8 cellular contexts compared by ENCODE assay signal in the genomic region with DNA sequence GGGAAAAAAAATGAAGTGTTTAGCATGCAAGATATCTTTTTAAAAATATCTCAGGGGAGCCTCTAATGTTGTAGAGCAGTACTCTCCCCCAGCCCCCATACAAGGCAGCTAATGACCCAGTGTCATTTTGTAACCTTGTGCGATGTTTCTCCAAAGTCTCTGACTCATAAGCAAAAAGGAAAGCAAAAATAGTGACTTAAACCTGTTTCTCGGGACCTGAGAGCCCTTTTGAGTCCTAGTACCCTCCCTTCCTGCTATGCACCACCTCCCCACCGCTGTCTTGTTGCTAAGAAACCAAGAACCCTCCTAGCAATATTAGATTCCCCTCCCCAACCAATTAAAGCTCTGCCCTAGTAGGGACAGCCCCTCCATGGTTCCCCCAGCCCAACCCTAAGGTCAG. TPM values are rescaled to one million over a fixed set of nuclear protein-coding genes. Genes with fewer than 3 reads are reported as not detected.
A peak's percentile ranks its signal among the peaks of the same experiment; 100 is the strongest.
DNase-seq lines count a peak whose midpoint lies in the region; ATAC-seq, FAIRE-seq and TF ChIP-seq lines count a peak whose summit lies in the region.

No MANE protein-coding gene starts in this region.

- H3K9me3 ChIP-seq in CD8-positive, alpha-beta memory T cell (ENCODE audit: low read length) = no peaks in the 10 kb centered on the region
- H3K9me3 ChIP-seq in GM12878 (replicated peaks; ENCODE audit: control insufficient read depth, insufficient read depth, low read length) (no peaks in the 10 kb centered on the region), OCI-LY7 (ENCODE audit: low read length) (no peaks in the 10 kb centered on the region), H9 (ENCODE audit: control insufficient read depth, low read depth, low read length) (no peaks in the 10 kb centered on the region)

- intact Hi-C loops in GM12878 (cut with micrococcal nuclease; ENCODE audit: unreplicated experiment) (no loop called here), OCI-LY7 (cut with micrococcal nuclease; ENCODE audit: unreplicated experiment) (no loop called here), Right ventricle myocardium superior (cut with DNase I) (no loop called here)

- CTCF ChIA-PET in CD8-positive, alpha-beta memory T cell (lab: Charles Lee) = interaction anchor here (1.4 to 1.5 kb wide), 2 partner anchors 9 to 26 kb away, joined by 3 to 4 read pairs; no protein-coding TSS in a partner anchor
- CTCF ChIA-PET in GM12878 (lab: Yijun Ruan, JAX) (interaction anchor here (0.9 to 5.2 kb wide), 7 partner anchors 10 to 342 kb away, joined by 3 to 25 read pairs (median 3); a partner anchor contains a TSS), OCI-LY7 (lab: Charles Lee; ENCODE audit: unreplicated experiment) (interaction anchor here (0.5 kb wide), 1 partner anchor 326 kb away, joined by 3 read pairs; no protein-coding TSS in a partner anchor)

- SMC1A ChIA-PET in GM12878 (lab: Charles Lee; ENCODE audit: uncharacterized antibody, unreplicated experiment) = interaction anchor here (0.6 to 1.4 kb wide), 3 partner anchors 28 to 32 kb away, joined by 3 to 5 read pairs (median 4); no protein-coding TSS in a partner anchor

- no peak overlapping the region for H3K14ac ChIP-seq in H9 (ENCODE audit: insufficient read depth, low read length)

- H2BK15ac ChIP-seq in H9 (ENCODE audit: low read depth, low read length) = no peak overlapping the region

- no peaks in the 10 kb centered on the region for H4K20me1 ChIP-seq in GM12878 (ENCODE audit: control insufficient read depth, insufficient read depth)
- no peaks in the 10 kb centered on the region for H4K20me1 ChIP-seq in OCI-LY7 (ENCODE audit: insufficient read depth, low read length)
- no peaks in the 10 kb centered on the region for H4K20me1 ChIP-seq in H9 (ENCODE audit: control insufficient read depth, insufficient read depth, insufficient read length)

- no peak overlapping the region for H2BK5ac ChIP-seq in H9 (ENCODE audit: insufficient read length, low read length)

- H3K79me1 ChIP-seq in H9 (ENCODE audit: insufficient read depth, low read depth, low read length, poor library complexity, severe bottlenecking) = no peaks in the 10 kb centered on the region

- H3K79me2 ChIP-seq in GM12878 (ENCODE audit: control insufficient read depth, insufficient read depth, low read length) (peaks cover 3% of the 10 kb centered on the region; the same call in 1 of the 2 replicates), OCI-LY7 (ENCODE audit: insufficient read depth, low read depth, low read length) (no peaks in the 10 kb centered on the region), H9 (ENCODE audit: insufficient read depth, low read length) (no peaks in the 10 kb centered on the region)

- no peak for TF ChIP-seq RAD21 in GM12878 (IDR thresholded peaks at IDR 0.05; ENCODE audit: insufficient read depth, low read depth, low read length)

- H3K9me3 Mint-ChIP-seq in CD8-positive, alpha-beta memory T cell = no peaks in the 10 kb centered on the region
- no peaks in the 10 kb centered on the region for H3K9me3 Mint-ChIP-seq in stimulated activated memory B cell treated with anti-CD40 and anti-IgM and Interleukin-4, amounts not matched to agents 10 μg/mL and 1 μg/mL and 100 μg/mL, for 72 hours
- H3K9me3 Mint-ChIP-seq in H9 = no peaks in the 10 kb centered on the region; a peak in 2 of 5 replicates

- no peaks in the 10 kb centered on the region for H3K36me3 ChIP-seq in CD8-positive, alpha-beta memory T cell (ENCODE audit: insufficient read depth, low read length)
- H3K36me3 ChIP-seq in GM12878 (ENCODE audit: control insufficient read depth in 2 of 2, insufficient read depth in 2 of 2, low read length in 1 of 2) (no peaks in the 10 kb centered on the region), OCI-LY7 (ENCODE audit: insufficient read depth, low read length) (no peaks in the 10 kb centered on the region)

- no peak overlapping the region for H2BK20ac ChIP-seq in H9 (ENCODE audit: low read depth, low read length, poor library complexity, severe bottlenecking)

- H2BK120ac ChIP-seq in H9 (ENCODE audit: low read depth, low read length, poor library complexity, severe bottlenecking) = no peak overlapping the region

- H3K4me2 ChIP-seq in GM12878 (ENCODE audit: control insufficient read depth, insufficient read depth) = peak overlapping the region; percentile 79
- no peak overlapping the region for H3K4me2 ChIP-seq in OCI-LY7 (ENCODE audit: low read length)
- no peak overlapping the region for H3K4me2 ChIP-seq in H9 (ENCODE audit: insufficient read depth, insufficient read length, low read length)

- ATAC-seq in HG03521 (IDR thresholded peaks at IDR 0.05; ENCODE audit: unreplicated experiment) (peak; percentile 58), GM12878 (peak; percentile 88), Right ventricle myocardium superior (ENCODE audit: poor library complexity) (no peak)
- ATAC-seq in stimulated activated memory B cell treated with anti-CD40 and anti-IgM and Interleukin-4, amounts not matched to agents 10 μg/mL and 1 μg/mL and 100 μg/mL, for 72 hours = peak; percentile 65

- no peak overlapping the region for H3K4ac ChIP-seq in H9 (ENCODE audit: low read depth, low read length)

- H3K27me3 Mint-ChIP-seq in CD8-positive, alpha-beta memory T cell = peaks cover 0 to 3% of the 10 kb centered on the region in 2 donors
- H3K27me3 Mint-ChIP-seq in stimulated activated memory B cell treated with anti-CD40 and anti-IgM and Interleukin-4, amounts not matched to agents 10 μg/mL and 1 μg/mL and 100 μg/mL, for 72 hours = peaks cover 26% of the 10 kb centered on the region
- H3K27me3 Mint-ChIP-seq in H9 (ENCODE audit: low read depth) = peaks cover 10% of the 10 kb centered on the region

- no peak for TF ChIP-seq POLR2A in GM12878 (IDR thresholded peaks at IDR 0.05; ENCODE audit: low read depth, low read length)

- H3K9me2 ChIP-seq in OCI-LY7 (ENCODE audit: insufficient read depth, low read length) = no peaks in the 10 kb centered on the region

- H3K4me1 ChIP-seq in CD8-positive, alpha-beta memory T cell (ENCODE audit: insufficient read depth, low read length) = peaks cover 14% of the 10 kb centered on the region
- H3K4me1 ChIP-seq in GM12878 (ENCODE audit: control insufficient read depth, insufficient read depth, low read length) (peaks cover 23% of the 10 kb centered on the region), OCI-LY7 (ENCODE audit: insufficient read depth, low read length, poor library complexity, severe bottlenecking) (peaks cover 15% of the 10 kb centered on the region), H9 (ENCODE audit: insufficient read depth, low read length) (no peaks in the 10 kb centered on the region; the same call in 1 of the 2 replicates)

- H3K56ac ChIP-seq in H9 (ENCODE audit: insufficient read length, low read depth, low read length) = no peak overlapping the region

- no peak overlapping the region for H2AK5ac ChIP-seq in H9 (ENCODE audit: insufficient read length, low read length)

- H3K4me3 Mint-ChIP-seq in CD8-positive, alpha-beta memory T cell = peak overlapping the region; percentile 8 to 67 (median 51)
- H3K4me3 Mint-ChIP-seq in stimulated activated memory B cell treated with anti-CD40 and anti-IgM and Interleukin-4, amounts not matched to agents 10 μg/mL and 1 μg/mL and 100 μg/mL, for 72 hours = no peak overlapping the region
- no peak overlapping the region for H3K4me3 Mint-ChIP-seq in H9

- POLR2A ChIA-PET in CD8-positive, alpha-beta memory T cell (lab: Charles Lee) = no interaction called here
- POLR2A ChIA-PET in GM12878 (lab: Charles Lee) = no interaction called here
- POLR2A ChIA-PET in OCI-LY7 (lab: Charles Lee) = interaction anchor here (0.7 kb wide), 1 partner anchor 51 kb away, joined by 4 read pairs; no protein-coding TSS in a partner anchor

- WGBS in GM12878 (ENCODE audit: insufficient coverage, insufficient replicate concordance, low lambda C conversion rate, missing lambda C conversion rate) = 3% methylated on average over 3 of the region's 3 CpGs
- no CpG with 5 or more reads among the region's 3 CpGs for WGBS in H9 (ENCODE audit: extremely low coverage, insufficient read length, low lambda C conversion rate)

- H4K8ac ChIP-seq in H9 (replicated peaks; ENCODE audit: insufficient read length, low read depth, low read length) = no peak overlapping the region

- H3T11ph ChIP-seq in H9 (ENCODE audit: low read length) = no peak overlapping the region

- no peak overlapping the region for H3K27ac ChIP-seq in CD8-positive, alpha-beta memory T cell (ENCODE audit: low read depth, low read length)
- H3K27ac ChIP-seq in GM12878 (ENCODE audit: control insufficient read depth, insufficient read depth) = peak overlapping the region; percentile 75
- H3K27ac ChIP-seq in OCI-LY7 (ENCODE audit: low read depth, low read length, poor library complexity, severe bottlenecking) = no peak overlapping the region
- no peak overlapping the region for H3K27ac ChIP-seq in H9 (ENCODE audit: insufficient read length, low read depth, low read length)

- DNase-seq in CD8-positive, alpha-beta memory T cell = peak in 2 of 5 donors; percentile 31 to 67
- DNase-seq in GM20000 (ENCODE audit: low spot score) (peak; percentile 90), GM12878 (ENCODE audit: low read depth, low spot score) (peak; percentile 83), OCI-LY7 (ENCODE audit: low spot score) (no peak), Right ventricle myocardium superior (no peak), H9 (no peak)

- no peak overlapping the region for H2BK12ac ChIP-seq in H9 (ENCODE audit: insufficient read length, low read depth, low read length)

- RAD21 ChIA-PET in GM12878 (lab: Charles Lee; ENCODE audit: unreplicated experiment) = interaction anchor here (0.7 to 1.7 kb wide), 5 partner anchors 28 to 362 kb away, joined by 3 to 4 read pairs (median 3); no protein-coding TSS in a partner anchor

- FAIRE-seq in GM12878 (lab: Jason Lieb, UNC) = peak; percentile 98

- H3K9ac ChIP-seq in GM12878 (ENCODE audit: control insufficient read depth, insufficient read depth, low read length) = peak overlapping the region; percentile 32
- no peak overlapping the region for H3K9ac ChIP-seq in H9 (ENCODE audit: extremely low read depth, insufficient read length, low read length)

- no peaks in the 10 kb centered on the region for H3K36me3 Mint-ChIP-seq in CD8-positive, alpha-beta memory T cell
- H3K36me3 Mint-ChIP-seq in stimulated activated memory B cell treated with anti-CD40 and anti-IgM and Interleukin-4, amounts not matched to agents 10 μg/mL and 1 μg/mL and 100 μg/mL, for 72 hours = no peaks in the 10 kb centered on the region
- no peaks in the 10 kb centered on the region for H3K36me3 Mint-ChIP-seq in H9 (ENCODE audit: insufficient read depth in 1 of 3, low read depth in 3 of 3)

- H3K4me1 Mint-ChIP-seq in CD8-positive, alpha-beta memory T cell = peaks cover 27 to 34% (median 33%) of the 10 kb centered on the region in 3 donors
- peaks cover 20% of the 10 kb centered on the region for H3K4me1 Mint-ChIP-seq in stimulated activated memory B cell treated with anti-CD40 and anti-IgM and Interleukin-4, amounts not matched to agents 10 μg/mL and 1 μg/mL and 100 μg/mL, for 72 hours
- H3K4me1 Mint-ChIP-seq in H9 = peaks cover 27 to 40% of the 10 kb centered on the region in 2 experiments

- no peak overlapping the region for H4K5ac ChIP-seq in H9 (ENCODE audit: insufficient read length, low read depth, low read length)

- peaks cover 5% of the 10 kb centered on the region for H3K23me2 ChIP-seq in H9 (ENCODE audit: insufficient read length, low read depth, low read length, poor library complexity, severe bottlenecking)

- TF ChIP-seq CTCF in GM20000 (IDR thresholded peaks at IDR 0.05; ENCODE audit: extremely low read depth, missing control alignments) (no peak), GM12878 (IDR thresholded peaks at IDR 0.05 in 2 of 3, conservative IDR thresholded peaks at IDR 0.05 in 1 of 3; ENCODE audit: control insufficient read depth in 2 of 3, extremely low read depth in 1 of 3, insufficient read depth in 1 of 3, low read depth in 3 of 3, low read length in 3 of 3) (no peak), OCI-LY7 (conservative IDR thresholded peaks at IDR 0.05; ENCODE audit: low read length) (no peak), H9 (conservative IDR thresholded peaks at IDR 0.05) (no peak)

- in situ Hi-C loops in GM12878 (cut with MboI) = no loop called here

- peak overlapping the region in 7 of 8 donors; percentile 34 to 87 (median 58) for H3K27ac Mint-ChIP-seq in CD8-positive, alpha-beta memory T cell
- H3K27ac Mint-ChIP-seq in stimulated activated memory B cell treated with anti-CD40 and anti-IgM and Interleukin-4, amounts not matched to agents 10 μg/mL and 1 μg/mL and 100 μg/mL, for 72 hours = no peak overlapping the region
- no peak overlapping the region for H3K27ac Mint-ChIP-seq in H9

- H4K91ac ChIP-seq in H9 (ENCODE audit: insufficient read length, low read depth, low read length) = no peak overlapping the region

- no peak overlapping the region for H3K18ac ChIP-seq in H9 (ENCODE audit: insufficient read length, low read depth, low read length)

- BruUV-seq in GM12878 (replicated peaks; lab: Mats Ljungman, UMichigan) (no TSS peak), OCI-LY7 (replicated peaks; lab: Mats Ljungman, UMichigan) (no TSS peak)

- H3K4me3 ChIP-seq in CD8-positive, alpha-beta memory T cell (ENCODE audit: low read length) = no peak overlapping the region
- H3K4me3 ChIP-seq in GM12878 (peak overlapping the region; percentile 57), OCI-LY7 (ENCODE audit: low read depth, low read length, poor library complexity, severe bottlenecking) (no peak overlapping the region)

- peak overlapping the region; percentile 45 for H2AFZ ChIP-seq in GM12878 (ENCODE audit: control insufficient read depth, low read depth, low read length)
- H2AFZ ChIP-seq in OCI-LY7 (ENCODE audit: low read length) = no peak overlapping the region
- no peak overlapping the region for H2AFZ ChIP-seq in H9 (ENCODE audit: low read length)

- no peak overlapping the region for H3K23ac ChIP-seq in H9 (ENCODE audit: insufficient read length, low read depth, low read length)

- no peaks in the 10 kb centered on the region for H3K27me3 ChIP-seq in CD8-positive, alpha-beta memory T cell (ENCODE audit: insufficient read depth, low read length, poor library complexity, severe bottlenecking)
- H3K27me3 ChIP-seq in GM12878 (replicated peaks in 1 of 2; ENCODE audit: control insufficient read depth in 2 of 2, insufficient read depth in 2 of 2, low read length in 1 of 2) (no peaks in the 10 kb centered on the region), H9 (ENCODE audit: insufficient read depth, low read length) (no peaks in the 10 kb centered on the region; the same call in 1 of the 2 replicates)

- TF ChIP-seq EP300 in GM12878 (IDR thresholded peaks at IDR 0.05; ENCODE audit: borderline replicate concordance in 1 of 2, control insufficient read depth in 1 of 2, low read depth in 2 of 2, low read length in 2 of 2) = peak in 1 of 2 experiments; percentile 11; a peak in 1 of 4 replicates

RNA-seq across cellular contexts. Expression of a gene that starts 2.8 kb away (rescaled TPM):
- total RNA-seq in CD8-positive, alpha-beta memory T cell = under 1 TPM; 0.83 to 0.86 TPM
- polyA plus RNA-seq in CD8-positive, alpha-beta memory T cell = not detected
- 3.7 TPM in 2 replicates for total RNA-seq in GM12878 (2013; cell fraction: nucleolus; rRNA removed)
- total RNA-seq in GM12878 (2014; rRNA removed) (1.9 and 2.4 TPM in 2 replicates), GM12878 (2014; rRNA removed; fragmentation: Illumina TruSeq; extraction: Trizol) (1.0 and 1.2 TPM in 2 replicates), GM12878 (2021) (2.4 TPM in 2 replicates), OCI-LY7 (2022) (6.8 and 7.8 TPM in 2 replicates), Right ventricle myocardium superior (0.43 TPM), H9 (2021) (1.7 and 1.9 TPM in 2 replicates)
- 0.46 TPM for polyA plus RNA-seq in GM12878 (2011; ENCODE audit: low read depth)
- polyA plus RNA-seq in GM12878 (2011; rRNA removed) (0.58 and 0.92 TPM in 2 replicates), GM12878 (2014; fragmentation: Illumina TruSeq; extraction: Trizol) (1.3 and 2.8 TPM in 2 replicates), GM12878 (2014; fragmentation: Nextera tagmentation; extraction: Ambion mirVana) (under 1 TPM; 0.23 to 0.27 TPM), GM12878 (2014; rRNA removed) (2.3 and 2.7 TPM in 2 replicates), GM12878 (2016; fragmentation: Nextera tagmentation; extraction: Ambion mirVana) (1 to 10 TPM; 1.7 to 1.8 TPM)
- polyA plus RNA-seq in GM12878 (2011; cell fraction: cytosol; rRNA removed) = 0.35 and 0.51 TPM in 2 replicates
- polyA plus RNA-seq in GM12878 (2011; cell fraction: nucleus; rRNA removed) = 1.6 and 2.5 TPM in 2 replicates
- 0.85 and 1.00 TPM in 2 replicates for polyA plus RNA-seq in GM12878 (2012)
- polyA minus RNA-seq in GM12878 (2011; rRNA and poly(A)+ RNA removed) = 0.57 and 0.66 TPM in 2 replicates
- not detected in 2 replicates for polyA minus RNA-seq in GM12878 (2011; cell fraction: cytosol; rRNA and poly(A)+ RNA removed)
- 1.2 and 1.4 TPM in 2 replicates for polyA minus RNA-seq in GM12878 (2011; cell fraction: nucleus; rRNA and poly(A)+ RNA removed)
- total RNA-seq in OCI-LY7 (2014; rRNA removed; shearing (Covaris generic)) = 3.0 and 5.0 TPM in 2 replicates

RNA-seq across cellular contexts. Expression of a gene that starts 21.5 kb away (rescaled TPM):
- not detected for total RNA-seq in CD8-positive, alpha-beta memory T cell
- polyA plus RNA-seq in CD8-positive, alpha-beta memory T cell = not detected
- total RNA-seq in GM12878 (2013; cell fraction: nucleolus; rRNA removed) = not detected in 2 replicates
- not detected in 2 replicates for total RNA-seq in GM12878 (2014; rRNA removed)
- total RNA-seq in GM12878 (2014; rRNA removed; fragmentation: Illumina TruSeq; extraction: Trizol) = not detected in 2 replicates
- not detected in 2 replicates for total RNA-seq in GM12878 (2021)
- not detected for polyA plus RNA-seq in GM12878 (2011; ENCODE audit: low read depth)
- polyA plus RNA-seq in GM12878 (2011; rRNA removed) = not detected in 2 replicates
- polyA plus RNA-seq in GM12878 (2011; cell fraction: cytosol; rRNA removed) = not detected in 2 replicates
- not detected in 2 replicates for polyA plus RNA-seq in GM12878 (2011; cell fraction: nucleus; rRNA removed)
- 0.08 and 0.09 TPM in 2 replicates for polyA plus RNA-seq in GM12878 (2012)
- not detected in 2 replicates for polyA plus RNA-seq in GM12878 (2014; fragmentation: Illumina TruSeq; extraction: Trizol)
- polyA plus RNA-seq in GM12878 (2014; fragmentation: Nextera tagmentation; extraction: Ambion mirVana) = not detected
- not detected in 2 replicates for polyA plus RNA-seq in GM12878 (2014; rRNA removed)
- polyA plus RNA-seq in GM12878 (2016; fragmentation: Nextera tagmentation; extraction: Ambion mirVana) = under 1 TPM; 0.04 to 0.07 TPM
- not detected in 2 replicates for polyA minus RNA-seq in GM12878 (2011; rRNA and poly(A)+ RNA removed)
- not detected in 2 replicates for polyA minus RNA-seq in GM12878 (2011; cell fraction: cytosol; rRNA and poly(A)+ RNA removed)
- 0.10 and 0.12 TPM in 2 replicates for polyA minus RNA-seq in GM12878 (2011; cell fraction: nucleus; rRNA and poly(A)+ RNA removed)
- 0.28 TPM in 1 of 2 replicates, not detected in the other for total RNA-seq in OCI-LY7 (2014; rRNA removed; shearing (Covaris generic))
- 0.11 TPM in 1 of 2 replicates, not detected in the other for total RNA-seq in OCI-LY7 (2022)
- 17.7 TPM for total RNA-seq in Right ventricle myocardium superior
- 1.9 and 2.2 TPM in 2 replicates for total RNA-seq in H9 (2021)

RNA-seq across cellular contexts. Expression of a gene that starts 32.4 kb away (rescaled TPM):
- 10 to 100 TPM; 45.7 to 46.8 TPM for total RNA-seq in CD8-positive, alpha-beta memory T cell
- polyA plus RNA-seq in CD8-positive, alpha-beta memory T cell = 66.4 TPM
- total RNA-seq in GM12878 (2013; cell fraction: nucleolus; rRNA removed) = 52.3 and 57.1 TPM in 2 replicates
- total RNA-seq in GM12878 (2014; rRNA removed) (16.4 and 22.0 TPM in 2 replicates), GM12878 (2014; rRNA removed; fragmentation: Illumina TruSeq; extraction: Trizol) (14.3 and 15.0 TPM in 2 replicates), GM12878 (2021) (24.2 and 26.5 TPM in 2 replicates), OCI-LY7 (2022) (27.9 and 28.1 TPM in 2 replicates), Right ventricle myocardium superior (49.7 TPM), H9 (2021) (27.9 and 29.6 TPM in 2 replicates)
- polyA plus RNA-seq in GM12878 (2011; ENCODE audit: low read depth) = 11.1 TPM
- polyA plus RNA-seq in GM12878 (2011; rRNA removed) (26.2 and 28.1 TPM in 2 replicates), GM12878 (2014; fragmentation: Illumina TruSeq; extraction: Trizol) (11.2 and 12.3 TPM in 2 replicates), GM12878 (2014; fragmentation: Nextera tagmentation; extraction: Ambion mirVana) (1 to 10 TPM; 2.5 to 6.2 TPM), GM12878 (2014; rRNA removed) (26.7 and 27.6 TPM in 2 replicates), GM12878 (2016; fragmentation: Nextera tagmentation; extraction: Ambion mirVana) (10 to 100 TPM; 23.1 to 28.1 TPM)
- 23.3 and 32.5 TPM in 2 replicates for polyA plus RNA-seq in GM12878 (2011; cell fraction: cytosol; rRNA removed)
- 92.4 and 125 TPM in 2 replicates for polyA plus RNA-seq in GM12878 (2011; cell fraction: nucleus; rRNA removed)
- 13.2 and 16.5 TPM in 2 replicates for polyA plus RNA-seq in GM12878 (2012)
- 20.1 and 27.7 TPM in 2 replicates for polyA minus RNA-seq in GM12878 (2011; rRNA and poly(A)+ RNA removed)
- 10.9 and 12.3 TPM in 2 replicates for polyA minus RNA-seq in GM12878 (2011; cell fraction: cytosol; rRNA and poly(A)+ RNA removed)
- 40.9 and 54.9 TPM in 2 replicates for polyA minus RNA-seq in GM12878 (2011; cell fraction: nucleus; rRNA and poly(A)+ RNA removed)
- 22.6 and 25.0 TPM in 2 replicates for total RNA-seq in OCI-LY7 (2014; rRNA removed; shearing (Covaris generic))

RNA-seq across cellular contexts. Expression of a gene that starts 35.9 kb away (rescaled TPM):
- 10 to 100 TPM; 34.7 to 42.9 TPM for total RNA-seq in CD8-positive, alpha-beta memory T cell
- polyA plus RNA-seq in CD8-positive, alpha-beta memory T cell = 11.0 TPM
- 91.7 and 104 TPM in 2 replicates for total RNA-seq in GM12878 (2013; cell fraction: nucleolus; rRNA removed)
- 41.7 and 45.3 TPM in 2 replicates for total RNA-seq in GM12878 (2014; rRNA removed)
- 18.9 and 21.0 TPM in 2 replicates for total RNA-seq in GM12878 (2014; rRNA removed; fragmentation: Illumina TruSeq; extraction: Trizol)
- total RNA-seq in GM12878 (2021) = 39.9 and 40.4 TPM in 2 replicates
- polyA plus RNA-seq in GM12878 (2011; ENCODE audit: low read depth) = 13.9 TPM
- polyA plus RNA-seq in GM12878 (2011; rRNA removed) = 12.1 and 23.1 TPM in 2 replicates
- polyA plus RNA-seq in GM12878 (2011; cell fraction: cytosol; rRNA removed) = 32.8 and 42.3 TPM in 2 replicates
- 218 and 263 TPM in 2 replicates for polyA plus RNA-seq in GM12878 (2011; cell fraction: nucleus; rRNA removed)
- 31.9 and 38.6 TPM in 2 replicates for polyA plus RNA-seq in GM12878 (2012)
- polyA plus RNA-seq in GM12878 (2014; fragmentation: Illumina TruSeq; extraction: Trizol) = 8.7 and 17.3 TPM in 2 replicates
- polyA plus RNA-seq in GM12878 (2014; fragmentation: Nextera tagmentation; extraction: Ambion mirVana) = 1 to 10 TPM; 2.1 to 3.9 TPM
- 54.8 and 69.8 TPM in 2 replicates for polyA plus RNA-seq in GM12878 (2014; rRNA removed)
- polyA plus RNA-seq in GM12878 (2016; fragmentation: Nextera tagmentation; extraction: Ambion mirVana) = 10 to 100 TPM; 30.1 to 30.8 TPM
- polyA minus RNA-seq in GM12878 (2011; rRNA and poly(A)+ RNA removed) = 16.5 and 32.9 TPM in 2 replicates
- polyA minus RNA-seq in GM12878 (2011; cell fraction: cytosol; rRNA and poly(A)+ RNA removed) = 9.1 and 11.6 TPM in 2 replicates
- polyA minus RNA-seq in GM12878 (2011; cell fraction: nucleus; rRNA and poly(A)+ RNA removed) = 52.7 and 79.3 TPM in 2 replicates
- total RNA-seq in OCI-LY7 (2014; rRNA removed; shearing (Covaris generic)) = 4.5 and 8.3 TPM in 2 replicates
- total RNA-seq in OCI-LY7 (2022) = 7.9 and 11.5 TPM in 2 replicates
- 58.2 TPM for total RNA-seq in Right ventricle myocardium superior
- total RNA-seq in H9 (2021) = 23.9 and 26.6 TPM in 2 replicates

RNA-seq across cellular contexts. Expression of a gene that starts 42.4 kb away (rescaled TPM):
- total RNA-seq in CD8-positive, alpha-beta memory T cell = not detected
- polyA plus RNA-seq in CD8-positive, alpha-beta memory T cell = not detected
- total RNA-seq in GM12878 (2013; cell fraction: nucleolus; rRNA removed) = not detected in 2 replicates
- total RNA-seq in GM12878 (2014; rRNA removed) = not detected in 2 replicates
- total RNA-seq in GM12878 (2014; rRNA removed; fragmentation: Illumina TruSeq; extraction: Trizol) = not detected in 2 replicates
- not detected in 2 replicates for total RNA-seq in GM12878 (2021)
- polyA plus RNA-seq in GM12878 (2011; ENCODE audit: low read depth) = not detected
- polyA plus RNA-seq in GM12878 (2011; rRNA removed) = not detected in 2 replicates
- not detected in 2 replicates for polyA plus RNA-seq in GM12878 (2011; cell fraction: cytosol; rRNA removed)
- not detected in 2 replicates for polyA plus RNA-seq in GM12878 (2011; cell fraction: nucleus; rRNA removed)
- polyA plus RNA-seq in GM12878 (2012) = 0.37 and 0.39 TPM in 2 replicates
- not detected in 2 replicates for polyA plus RNA-seq in GM12878 (2014; fragmentation: Illumina TruSeq; extraction: Trizol)
- polyA plus RNA-seq in GM12878 (2014; fragmentation: Nextera tagmentation; extraction: Ambion mirVana) = not detected
- not detected in 2 replicates for polyA plus RNA-seq in GM12878 (2014; rRNA removed)
- under 1 TPM in 1 of 2 experiments, not detected in 1; 0.06 TPM for polyA plus RNA-seq in GM12878 (2016; fragmentation: Nextera tagmentation; extraction: Ambion mirVana)
- not detected in 2 replicates for polyA minus RNA-seq in GM12878 (2011; rRNA and poly(A)+ RNA removed)
- polyA minus RNA-seq in GM12878 (2011; cell fraction: cytosol; rRNA and poly(A)+ RNA removed) = not detected in 2 replicates
- not detected in 2 replicates for polyA minus RNA-seq in GM12878 (2011; cell fraction: nucleus; rRNA and poly(A)+ RNA removed)
- total RNA-seq in OCI-LY7 (2014; rRNA removed; shearing (Covaris generic)) = not detected in 2 replicates
- total RNA-seq in OCI-LY7 (2022) = not detected in 2 replicates
- total RNA-seq in Right ventricle myocardium superior = 0.27 TPM
- total RNA-seq in H9 (2021) = 0.46 and 0.57 TPM in 2 replicates

Comparison
In these comparisons a context has a peak if more than half of its experiments do, and no peak if none do; other contexts are left out.
1. DNase-seq: peak in GM20000 (single experiment) and GM12878 (single experiment); none in OCI-LY7 (single experiment), Right ventricle myocardium superior (single experiment) and H9 (single experiment).
2. H3K27ac Mint-ChIP-seq: peak in CD8-positive, alpha-beta memory T cell (7 of 8); none in stimulated activated memory B cell treated with anti-CD40 and anti-IgM and Interleukin-4, amounts not matched to agents 10 μg/mL and 1 μg/mL and 100 μg/mL, for 72 hours (single experiment) and H9 (0 of 3).
3. H3K4me3 Mint-ChIP-seq: peak in CD8-positive, alpha-beta memory T cell (7 of 7); none in stimulated activated memory B cell treated with anti-CD40 and anti-IgM and Interleukin-4, amounts not matched to agents 10 μg/mL and 1 μg/mL and 100 μg/mL, for 72 hours (single experiment) and H9 (0 of 2).